20 cellular contexts compared by ENCODE assay signal in genomic region chr17:7107795-7108559, GRCh38. TPM values are rescaled to one million over a fixed set of nuclear protein-coding genes. Genes with fewer than 3 reads are reported as not detected.
DNase-seq lines count a peak whose midpoint lies in the region; ATAC-seq and TF ChIP-seq lines count a peak whose summit lies in the region.
"Had no signal": no experiment of that assay in that cellular context is flagged by ENCODE, and none has a peak within 500 bp of the region (broad histone marks: within the 10 kb centered on the region; RNA-seq: fewer than 3 reads in every experiment).

No MANE protein-coding gene starts in this region.

- peaks cover 0 to 5% of the 10 kb centered on the region in 2 donors for H3K9me3 ChIP-seq in neuronal stem cell (replicated peaks in 1 of 2; ENCODE audit: control insufficient read depth in 2 of 2, insufficient read depth in 1 of 2, low read depth in 1 of 2, low read length in 2 of 2)
- H3K9me3 ChIP-seq: A549 had no signal

- H3K27me3 ChIP-seq in neuronal stem cell (ENCODE audit: control insufficient read depth in 3 of 3, insufficient read depth in 3 of 3, low read depth in 1 of 3, low read length in 3 of 3), result peaks cover 0 to 6% (median 0%) of the 10 kb centered on the region in 3 experiments
- H3K27me3 ChIP-seq: BLaER1 had no signal

- H3K27ac ChIP-seq in neuronal stem cell (replicated peaks; ENCODE audit: low read length), result no peak overlapping the region
- H3K27ac ChIP-seq: 22Rv1, A549, BLaER1, HL-60 had no signal

- DNase-seq in activated effector memory CD4-positive, alpha-beta T cell treated with anti-CD3 and anti-CD28 coated beads, Interleukin-2, amount 50 U/mL, for 16 hours, result peak; percentile 47
- no peak for DNase-seq in activated effector memory CD4-positive, alpha-beta T cell treated with Interleukin-2 at 50 U/mL for 16 hours
- DNase-seq in left lobe of liver (ENCODE audit: low spot score), result peak; percentile 45
- DNase-seq in neuronal stem cell (ENCODE audit: low spot score), result no peak
- DNase-seq in occipital lobe (lab: John Stamatoyannopoulos, UW), result no peak
- no peak for DNase-seq in Right ventricle myocardium inferior (ENCODE audit: missing footprints)
- no peak for DNase-seq in NCI-H1417 treated with DMSO at 0.1 percent for 48 hours (lab: John Stamatoyannopoulos, UW)
- DNase-seq: Calu3; CD4-positive, alpha-beta memory T cell; GF-D8; HCEC 1CT; HFFc6; IMR-90 had no signal

- H2BK12ac ChIP-seq in neuronal stem cell (ENCODE audit: low read length), result peak overlapping the region; percentile 22

- no CpG with 5 or more reads among the region's 32 CpGs for WGBS in neuronal stem cell (ENCODE audit: extremely low coverage in 2 of 2, insufficient read length in 2 of 2, insufficient replicate concordance in 1 of 2), 2 donors

- peak overlapping the region; percentile 80 for H3K23ac ChIP-seq in neuronal stem cell (ENCODE audit: low read depth, low read length, poor library complexity)

- H2BK5ac ChIP-seq in neuronal stem cell (ENCODE audit: low read length), result peak overlapping the region; percentile 66

- H3K4me2 ChIP-seq in neuronal stem cell (ENCODE audit: insufficient read depth, low read length, poor library complexity, severe bottlenecking), result no peak overlapping the region
- H3K4me2 ChIP-seq: A549 had no signal

- intact Hi-C loops in Right ventricle myocardium inferior (cut with DNase I), result no loop called here

- H3K14ac ChIP-seq in neuronal stem cell (ENCODE audit: low read length), result peak overlapping the region; percentile 63

- H3K9ac ChIP-seq in neuronal stem cell (ENCODE audit: low read depth, low read length, poor library complexity), result peak overlapping the region; percentile 50
- H3K9ac ChIP-seq: BLaER1 had no signal

- H3K36me3 ChIP-seq in neuronal stem cell (replicated peaks in 1 of 2; ENCODE audit: control insufficient read depth in 2 of 2, insufficient read depth in 2 of 2, low read length in 2 of 2), result no peaks in the 10 kb centered on the region
- H3K36me3 ChIP-seq: BLaER1 had no signal

- no peak overlapping the region for H4K91ac ChIP-seq in neuronal stem cell (ENCODE audit: low read depth, low read length, poor library complexity)

- H2BK15ac ChIP-seq in neuronal stem cell (ENCODE audit: low read length), result no peak overlapping the region

- peak overlapping the region; percentile 84 for H3K4ac ChIP-seq in neuronal stem cell (ENCODE audit: low read length)

- H3K79me1 ChIP-seq in neuronal stem cell (ENCODE audit: low read depth, low read length), result no peaks in the 10 kb centered on the region

- H3K4me1 ChIP-seq in neuronal stem cell (ENCODE audit: control insufficient read depth in 2 of 2, insufficient read depth in 1 of 2, low read depth in 1 of 2, low read length in 2 of 2), result peaks cover 2 to 5% of the 10 kb centered on the region in 2 donors
- H3K4me1 ChIP-seq: A549 had no signal

- H2BK120ac ChIP-seq in neuronal stem cell (ENCODE audit: low read depth, low read length), result no peak overlapping the region

- peak overlapping the region; percentile 64 for H3K18ac ChIP-seq in neuronal stem cell (ENCODE audit: low read length)

- peak overlapping the region in 1 of 2 donors; percentile 30 for H3K4me3 ChIP-seq in neuronal stem cell (ENCODE audit: low read length in 2 of 2)
- H3K4me3 ChIP-seq: A549, BLaER1 had no signal

- H2AFZ ChIP-seq in neuronal stem cell (ENCODE audit: low read length), result no peak overlapping the region

- no peak overlapping the region for H4K8ac ChIP-seq in neuronal stem cell (ENCODE audit: low read depth, low read length)

- H2AK5ac ChIP-seq in neuronal stem cell (ENCODE audit: low read depth, low read length), result peak overlapping the region; percentile 75

- no peak for ATAC-seq in left lobe of liver
- ATAC-seq in Right ventricle myocardium inferior, result no peak
- ATAC-seq in SK-N-SH treated with all-trans-retinoic acid at 6 μM for 48 hours, result no peak

TF ChIP-seq in SK-N-SH treated with all-trans-retinoic acid at 6 μM for 48 hours, 23 proteins besides CTCF, POLR2A, EP300 and RAD21:
- TF ChIP-seq ZC3H10 (CRISPR knock-in tag; IDR thresholded peaks at IDR 0.05), result no peak
TF ChIP-seq in SK-N-SH treated with all-trans-retinoic acid at 6 μM for 48 hours: peak in this region for 0.

RNA-seq across cellular contexts. Expression of gene ASGR2, which starts 6.6 kb away (rescaled TPM):
- total RNA-seq in left lobe of liver (442 TPM), occipital lobe (not detected), Right ventricle myocardium inferior (0.46 TPM)
- polyA plus RNA-seq in neuronal stem cell (2013, experiment 1 of 2), result not detected
- 0.03 TPM for polyA plus RNA-seq in neuronal stem cell (2013, experiment 2 of 2)
- total RNA-seq: Calu3; CD4-positive, alpha-beta memory T cell; HFFc6; HT1080; IMR-90 had no signal
- polyA plus RNA-seq: AG04450; CD4-positive, alpha-beta memory T cell; IMR-90 had no signal

RNA-seq across cellular contexts. Expression of gene CLEC10A, which starts 27.9 kb away (rescaled TPM):
- total RNA-seq in left lobe of liver (1.1 TPM), occipital lobe (not detected), Right ventricle myocardium inferior (5.4 TPM)
- not detected for polyA plus RNA-seq in neuronal stem cell (2013, experiment 1 of 2)
- polyA plus RNA-seq in neuronal stem cell (2013, experiment 2 of 2), result not detected
- total RNA-seq: Calu3, HFFc6, HT1080, IMR-90 had no signal
- polyA plus RNA-seq: A549; AG04450; CD4-positive, alpha-beta memory T cell; IMR-90 had no signal

Comparison
In these comparisons a context has a peak if more than half of its experiments do, and no peak if none do; other contexts are left out.
1. DNase-seq: peak in activated effector memory CD4-positive, alpha-beta T cell treated with anti-CD3 and anti-CD28 coated beads, Interleukin-2, amount 50 U/mL, for 16 hours (single experiment) and left lobe of liver (single experiment); none in activated effector memory CD4-positive, alpha-beta T cell treated with Interleukin-2 at 50 U/mL for 16 hours (single experiment), neuronal stem cell (single experiment), occipital lobe (single experiment), Right ventricle myocardium inferior (single experiment) and NCI-H1417 treated with DMSO at 0.1 percent for 48 hours (single experiment).
2. RNA of gene ASGR2, which starts 6.6 kb away (total RNA-seq): 442 TPM in left lobe of liver (single experiment); 0.46 TPM in Right ventricle myocardium inferior (single experiment) and not detected in occipital lobe (single experiment); every median in the first group is over 100 times any median in the second.